24 cellular contexts compared by ENCODE assay signal in the genomic region with DNA sequence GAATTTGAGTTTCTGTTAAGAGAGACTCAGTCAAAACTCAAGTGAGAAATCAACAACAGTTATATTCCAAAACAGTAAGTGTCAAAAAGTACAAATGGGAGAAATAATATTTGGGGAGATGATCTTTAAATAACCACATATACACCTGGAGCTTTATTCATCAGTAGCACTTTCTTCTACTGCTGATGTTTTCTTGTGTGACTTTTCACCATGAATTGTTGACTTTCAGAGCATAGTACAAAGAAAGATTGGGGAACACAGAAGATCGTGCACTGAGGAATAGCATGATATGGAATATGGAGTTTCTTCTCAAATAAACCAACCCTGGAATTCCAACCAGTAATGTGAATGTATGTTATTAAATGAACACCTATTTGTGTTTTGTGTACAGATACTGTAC.
"Had no signal": no experiment of that assay in that cellular context is flagged by ENCODE, and none has a peak within 500 bp of the region (broad histone marks: within the 10 kb centered on the region; RNA-seq: fewer than 3 reads in every experiment).

No MANE protein-coding gene starts in this region.

- H3K27ac ChIP-seq: brain microvascular endothelial cell, coronary artery, dorsolateral prefrontal cortex, WERI-Rb-1 had no signal

- DNase-seq: activated B cell treated with CpG ODN at 0.5 μM for 24 hours; activated CD4-positive, alpha-beta T cell treated with anti-CD3 and anti-CD28 coated beads for 48 hours; activated CD4-positive, alpha-beta T cell treated with anti-CD3 and anti-CD28 coated beads, Interleukin-2, amount 50 U/mL, for 1 hour; activated CD4-positive, alpha-beta T cell treated with anti-CD3 and anti-CD28 coated beads, Interleukin-2, amount 50 U/mL, for 48 hours; activated CD8-positive, alpha-beta memory T cell treated with anti-CD3 and anti-CD28 coated beads for 24 hours; activated CD8-positive, alpha-beta T cell treated with anti-CD3 and anti-CD28 coated beads for 36 hours; activated effector memory CD4-positive, alpha-beta T cell treated with Interleukin-2 at 50 U/mL for 16 hours; activated gamma-delta T cell treated with Interleukin-2 at 50 U/mL for 16 hours; activated naive CD4-positive, alpha-beta T cell treated with anti-CD3 and anti-CD28 coated beads, Interleukin-2, amount 50 U/mL, for 16 hours; activated naive CD4-positive, alpha-beta T cell treated with Interleukin-2 at 50 U/mL for 16 hours; activated T-cell treated with anti-CD3 and anti-CD28 coated beads, Interleukin-2, amount 50 U/mL, for 4 hours; amniotic stem cell; anterior cingulate cortex; brain microvascular endothelial cell; dorsolateral prefrontal cortex; effector memory CD4-positive, alpha-beta T cell; endodermal cell; foreskin fibroblast; head of caudate nucleus; T1000; WERI-Rb-1 had no signal

- H3K4me3 ChIP-seq: coronary artery, dorsolateral prefrontal cortex had no signal

- H3K27me3 ChIP-seq: brain microvascular endothelial cell, dorsolateral prefrontal cortex had no signal

- H3K36me3 ChIP-seq: brain microvascular endothelial cell, WERI-Rb-1 had no signal

- FAIRE-seq: astrocyte, bronchial epithelial cell had no signal
